ENCODE assay signal across 1 cellular context in the genomic region with DNA sequence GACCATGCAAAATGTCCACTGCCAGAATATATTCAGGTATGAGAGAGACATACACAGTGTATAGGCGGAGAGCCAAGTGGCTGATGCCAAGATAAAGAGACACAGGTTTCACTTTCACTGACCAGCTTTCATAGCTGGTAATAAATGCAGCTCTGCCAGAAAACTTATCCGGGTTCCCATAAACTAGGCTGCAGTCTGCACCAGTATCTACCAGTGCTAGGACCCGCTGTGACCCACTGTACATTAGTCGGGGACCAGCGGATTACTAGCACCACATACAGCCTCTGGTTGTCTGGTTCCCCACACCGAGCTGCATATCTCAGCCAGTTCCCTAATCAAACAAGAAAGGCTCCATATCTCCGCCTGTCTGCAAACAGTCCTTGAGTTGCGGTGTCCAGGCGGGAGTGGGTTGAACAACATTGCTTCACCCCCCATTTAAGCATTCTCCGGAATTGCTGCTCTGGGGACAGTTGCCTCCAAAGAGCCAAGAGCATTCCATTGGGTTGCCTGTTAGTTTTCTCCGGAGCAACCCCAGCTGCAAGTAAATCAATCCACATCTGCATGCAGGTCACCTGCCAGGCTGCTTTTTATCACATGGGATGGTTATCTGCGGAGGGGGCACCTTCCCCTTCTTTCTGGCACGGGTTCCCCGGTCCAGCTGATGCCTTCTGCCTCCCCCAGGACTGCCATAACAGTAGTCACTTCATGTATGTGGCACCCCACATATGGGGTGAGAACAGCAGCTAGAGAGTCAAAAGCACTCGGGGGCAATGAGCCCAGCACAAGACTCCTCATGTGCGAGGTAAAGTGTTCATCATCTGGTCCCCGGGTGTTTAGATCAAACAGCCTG.
TF ChIP-seq lines count a peak whose summit lies in the region.

No MANE protein-coding gene starts in this region.

TF ChIP-seq in HepG2, 621 proteins besides CTCF, POLR2A, EP300 and RAD21 (continued from another document and continues in another):
- TF ChIP-seq, protein P1, sequence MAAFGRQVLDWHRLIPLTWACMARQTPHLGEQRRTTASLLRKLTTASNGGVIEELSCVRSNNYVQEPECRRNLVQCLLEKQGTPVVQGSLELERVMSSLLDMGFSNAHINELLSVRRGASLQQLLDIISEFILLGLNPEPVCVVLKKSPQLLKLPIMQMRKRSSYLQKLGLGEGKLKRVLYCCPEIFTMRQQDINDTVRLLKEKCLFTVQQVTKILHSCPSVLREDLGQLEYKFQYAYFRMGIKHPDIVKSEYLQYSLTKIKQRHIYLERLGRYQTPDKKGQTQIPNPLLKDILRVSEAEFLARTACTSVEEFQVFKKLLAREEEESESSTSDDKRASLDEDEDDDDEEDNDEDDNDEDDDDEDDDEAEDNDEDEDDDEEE (CRISPR knock-in tag; IDR thresholded peaks at IDR 0.05), result no peak
- TF ChIP-seq ZNF589 (CRISPR knock-in tag; conservative IDR thresholded peaks at IDR 0.05) (no peak), NKX3-1 (CRISPR knock-in tag; IDR thresholded peaks at IDR 0.05) (no peak), SRF (IDR thresholded peaks at IDR 0.05; ENCODE audit: low read depth, low read length) (peak; percentile 51; the same call in 1 of the 2 replicates), ZNF746 (CRISPR knock-in tag; IDR thresholded peaks at IDR 0.05) (peak; percentile 71; the same call in 1 of the 2 replicates), TCF7L2 (IDR thresholded peaks at IDR 0.05; ENCODE audit: low read depth, low read length) (no peak), ZZZ3 (CRISPR knock-in tag; IDR thresholded peaks at IDR 0.05; ENCODE audit: borderline replicate concordance) (no peak), MAFF (IDR thresholded peaks at IDR 0.05; ENCODE audit: low read depth, low read length) (no peak), JUNB (CRISPR knock-in tag; IDR thresholded peaks at IDR 0.05; ENCODE audit: borderline replicate concordance) (no peak; the same call in 1 of the 2 replicates), PAWR (CRISPR knock-in tag; IDR thresholded peaks at IDR 0.05; ENCODE audit: borderline replicate concordance) (no peak), BORCS8-MEF2B (CRISPR knock-in tag; IDR thresholded peaks at IDR 0.05) (0 out of 2 replicates have a peak, but pooled peaks have one; percentile 21), ZNF10 (CRISPR knock-in tag; IDR thresholded peaks at IDR 0.05; ENCODE audit: borderline replicate concordance, low read depth) (no peak), ZNF558 (CRISPR knock-in tag; IDR thresholded peaks at IDR 0.05; ENCODE audit: borderline replicate concordance) (no peak), RARA (CRISPR knock-in tag; IDR thresholded peaks at IDR 0.05) (peak; percentile 61; the same call in 1 of the 2 replicates), SCMH1 (CRISPR knock-in tag; IDR thresholded peaks at IDR 0.05; ENCODE audit: borderline replicate concordance) (no peak), ZFP36L1 (CRISPR knock-in tag; IDR thresholded peaks at IDR 0.05) (no peak), CCDC6 (CRISPR knock-in tag; IDR thresholded peaks at IDR 0.05) (0 out of 2 replicates have a peak, but pooled peaks have one; percentile 43), HES4 (CRISPR knock-in tag; IDR thresholded peaks at IDR 0.05; ENCODE audit: borderline replicate concordance) (no peak), CBX5 (CRISPR knock-in tag; IDR thresholded peaks at IDR 0.05; ENCODE audit: borderline replicate concordance) (no peak; the same call in 1 of the 2 replicates), ZNF333 (CRISPR knock-in tag; IDR thresholded peaks at IDR 0.05; ENCODE audit: borderline replicate concordance) (no peak), ZNF207 (IDR thresholded peaks at IDR 0.05; ENCODE audit: borderline replicate concordance) (no peak), ZNF225 (CRISPR knock-in tag; IDR thresholded peaks at IDR 0.05) (no peak), TARDBP (CRISPR knock-in tag; IDR thresholded peaks at IDR 0.05) (peak; percentile 69; the same call in 1 of the 2 replicates), TCF7 (IDR thresholded peaks at IDR 0.05; ENCODE audit: low read depth) (peak; percentile 56), ZFYVE20 (CRISPR knock-in tag; IDR thresholded peaks at IDR 0.05; ENCODE audit: borderline replicate concordance, low read depth) (no peak), ZNF546 (CRISPR knock-in tag; conservative IDR thresholded peaks at IDR 0.05) (no peak; the same call in 1 of the 2 replicates), BRCA1 (CRISPR knock-in tag; IDR thresholded peaks at IDR 0.05) (no peak), ZNF549 (CRISPR knock-in tag; IDR thresholded peaks at IDR 0.05) (no peak), ZNF768 (CRISPR knock-in tag; IDR thresholded peaks at IDR 0.05) (no peak)
- TF ChIP-seq, protein P2, sequence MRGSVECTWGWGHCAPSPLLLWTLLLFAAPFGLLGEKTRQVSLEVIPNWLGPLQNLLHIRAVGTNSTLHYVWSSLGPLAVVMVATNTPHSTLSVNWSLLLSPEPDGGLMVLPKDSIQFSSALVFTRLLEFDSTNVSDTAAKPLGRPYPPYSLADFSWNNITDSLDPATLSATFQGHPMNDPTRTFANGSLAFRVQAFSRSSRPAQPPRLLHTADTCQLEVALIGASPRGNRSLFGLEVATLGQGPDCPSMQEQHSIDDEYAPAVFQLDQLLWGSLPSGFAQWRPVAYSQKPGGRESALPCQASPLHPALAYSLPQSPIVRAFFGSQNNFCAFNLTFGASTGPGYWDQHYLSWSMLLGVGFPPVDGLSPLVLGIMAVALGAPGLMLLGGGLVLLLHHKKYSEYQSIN (CRISPR knock-in tag; IDR thresholded peaks at IDR 0.05; ENCODE audit: borderline replicate concordance), result no peak
- TF ChIP-seq, protein P3, sequence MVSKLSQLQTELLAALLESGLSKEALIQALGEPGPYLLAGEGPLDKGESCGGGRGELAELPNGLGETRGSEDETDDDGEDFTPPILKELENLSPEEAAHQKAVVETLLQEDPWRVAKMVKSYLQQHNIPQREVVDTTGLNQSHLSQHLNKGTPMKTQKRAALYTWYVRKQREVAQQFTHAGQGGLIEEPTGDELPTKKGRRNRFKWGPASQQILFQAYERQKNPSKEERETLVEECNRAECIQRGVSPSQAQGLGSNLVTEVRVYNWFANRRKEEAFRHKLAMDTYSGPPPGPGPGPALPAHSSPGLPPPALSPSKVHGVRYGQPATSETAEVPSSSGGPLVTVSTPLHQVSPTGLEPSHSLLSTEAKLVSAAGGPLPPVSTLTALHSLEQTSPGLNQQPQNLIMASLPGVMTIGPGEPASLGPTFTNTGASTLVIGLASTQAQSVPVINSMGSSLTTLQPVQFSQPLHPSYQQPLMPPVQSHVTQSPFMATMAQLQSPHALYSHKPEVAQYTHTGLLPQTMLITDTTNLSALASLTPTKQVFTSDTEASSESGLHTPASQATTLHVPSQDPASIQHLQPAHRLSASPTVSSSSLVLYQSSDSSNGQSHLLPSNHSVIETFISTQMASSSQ (IDR thresholded peaks at IDR 0.05; ENCODE audit: low read depth), result 0 out of 2 replicates have a peak, but pooled peaks have one; percentile 48
- TF ChIP-seq, protein P3 (CRISPR knock-in tag; IDR thresholded peaks at IDR 0.05; ENCODE audit: borderline replicate concordance), result peak; percentile 82
- TF ChIP-seq, protein P4, sequence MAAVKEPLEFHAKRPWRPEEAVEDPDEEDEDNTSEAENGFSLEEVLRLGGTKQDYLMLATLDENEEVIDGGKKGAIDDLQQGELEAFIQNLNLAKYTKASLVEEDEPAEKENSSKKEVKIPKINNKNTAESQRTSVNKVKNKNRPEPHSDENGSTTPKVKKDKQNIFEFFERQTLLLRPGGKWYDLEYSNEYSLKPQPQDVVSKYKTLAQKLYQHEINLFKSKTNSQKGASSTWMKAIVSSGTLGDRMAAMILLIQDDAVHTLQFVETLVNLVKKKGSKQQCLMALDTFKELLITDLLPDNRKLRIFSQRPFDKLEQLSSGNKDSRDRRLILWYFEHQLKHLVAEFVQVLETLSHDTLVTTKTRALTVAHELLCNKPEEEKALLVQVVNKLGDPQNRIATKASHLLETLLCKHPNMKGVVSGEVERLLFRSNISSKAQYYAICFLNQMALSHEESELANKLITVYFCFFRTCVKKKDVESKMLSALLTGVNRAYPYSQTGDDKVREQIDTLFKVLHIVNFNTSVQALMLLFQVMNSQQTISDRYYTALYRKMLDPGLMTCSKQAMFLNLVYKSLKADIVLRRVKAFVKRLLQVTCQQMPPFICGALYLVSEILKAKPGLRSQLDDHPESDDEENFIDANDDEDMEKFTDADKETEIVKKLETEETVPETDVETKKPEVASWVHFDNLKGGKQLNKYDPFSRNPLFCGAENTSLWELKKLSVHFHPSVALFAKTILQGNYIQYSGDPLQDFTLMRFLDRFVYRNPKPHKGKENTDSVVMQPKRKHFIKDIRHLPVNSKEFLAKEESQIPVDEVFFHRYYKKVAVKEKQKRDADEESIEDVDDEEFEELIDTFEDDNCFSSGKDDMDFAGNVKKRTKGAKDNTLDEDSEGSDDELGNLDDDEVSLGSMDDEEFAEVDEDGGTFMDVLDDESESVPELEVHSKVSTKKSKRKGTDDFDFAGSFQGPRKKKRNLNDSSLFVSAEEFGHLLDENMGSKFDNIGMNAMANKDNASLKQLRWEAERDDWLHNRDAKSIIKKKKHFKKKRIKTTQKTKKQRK (IDR thresholded peaks at IDR 0.05; ENCODE audit: low read length), result no peak
- TF ChIP-seq, protein P5, sequence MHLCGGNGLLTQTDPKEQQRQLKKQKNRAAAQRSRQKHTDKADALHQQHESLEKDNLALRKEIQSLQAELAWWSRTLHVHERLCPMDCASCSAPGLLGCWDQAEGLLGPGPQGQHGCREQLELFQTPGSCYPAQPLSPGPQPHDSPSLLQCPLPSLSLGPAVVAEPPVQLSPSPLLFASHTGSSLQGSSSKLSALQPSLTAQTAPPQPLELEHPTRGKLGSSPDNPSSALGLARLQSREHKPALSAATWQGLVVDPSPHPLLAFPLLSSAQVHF (CRISPR knock-in tag; IDR thresholded peaks at IDR 0.05), result no peak
- TF ChIP-seq, protein P6, sequence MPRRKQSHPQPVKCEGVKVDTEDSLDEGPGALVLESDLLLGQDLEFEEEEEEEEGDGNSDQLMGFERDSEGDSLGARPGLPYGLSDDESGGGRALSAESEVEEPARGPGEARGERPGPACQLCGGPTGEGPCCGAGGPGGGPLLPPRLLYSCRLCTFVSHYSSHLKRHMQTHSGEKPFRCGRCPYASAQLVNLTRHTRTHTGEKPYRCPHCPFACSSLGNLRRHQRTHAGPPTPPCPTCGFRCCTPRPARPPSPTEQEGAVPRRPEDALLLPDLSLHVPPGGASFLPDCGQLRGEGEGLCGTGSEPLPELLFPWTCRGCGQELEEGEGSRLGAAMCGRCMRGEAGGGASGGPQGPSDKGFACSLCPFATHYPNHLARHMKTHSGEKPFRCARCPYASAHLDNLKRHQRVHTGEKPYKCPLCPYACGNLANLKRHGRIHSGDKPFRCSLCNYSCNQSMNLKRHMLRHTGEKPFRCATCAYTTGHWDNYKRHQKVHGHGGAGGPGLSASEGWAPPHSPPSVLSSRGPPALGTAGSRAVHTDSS (CRISPR knock-in tag; conservative IDR thresholded peaks at IDR 0.05), result no peak
- TF ChIP-seq, protein P7, sequence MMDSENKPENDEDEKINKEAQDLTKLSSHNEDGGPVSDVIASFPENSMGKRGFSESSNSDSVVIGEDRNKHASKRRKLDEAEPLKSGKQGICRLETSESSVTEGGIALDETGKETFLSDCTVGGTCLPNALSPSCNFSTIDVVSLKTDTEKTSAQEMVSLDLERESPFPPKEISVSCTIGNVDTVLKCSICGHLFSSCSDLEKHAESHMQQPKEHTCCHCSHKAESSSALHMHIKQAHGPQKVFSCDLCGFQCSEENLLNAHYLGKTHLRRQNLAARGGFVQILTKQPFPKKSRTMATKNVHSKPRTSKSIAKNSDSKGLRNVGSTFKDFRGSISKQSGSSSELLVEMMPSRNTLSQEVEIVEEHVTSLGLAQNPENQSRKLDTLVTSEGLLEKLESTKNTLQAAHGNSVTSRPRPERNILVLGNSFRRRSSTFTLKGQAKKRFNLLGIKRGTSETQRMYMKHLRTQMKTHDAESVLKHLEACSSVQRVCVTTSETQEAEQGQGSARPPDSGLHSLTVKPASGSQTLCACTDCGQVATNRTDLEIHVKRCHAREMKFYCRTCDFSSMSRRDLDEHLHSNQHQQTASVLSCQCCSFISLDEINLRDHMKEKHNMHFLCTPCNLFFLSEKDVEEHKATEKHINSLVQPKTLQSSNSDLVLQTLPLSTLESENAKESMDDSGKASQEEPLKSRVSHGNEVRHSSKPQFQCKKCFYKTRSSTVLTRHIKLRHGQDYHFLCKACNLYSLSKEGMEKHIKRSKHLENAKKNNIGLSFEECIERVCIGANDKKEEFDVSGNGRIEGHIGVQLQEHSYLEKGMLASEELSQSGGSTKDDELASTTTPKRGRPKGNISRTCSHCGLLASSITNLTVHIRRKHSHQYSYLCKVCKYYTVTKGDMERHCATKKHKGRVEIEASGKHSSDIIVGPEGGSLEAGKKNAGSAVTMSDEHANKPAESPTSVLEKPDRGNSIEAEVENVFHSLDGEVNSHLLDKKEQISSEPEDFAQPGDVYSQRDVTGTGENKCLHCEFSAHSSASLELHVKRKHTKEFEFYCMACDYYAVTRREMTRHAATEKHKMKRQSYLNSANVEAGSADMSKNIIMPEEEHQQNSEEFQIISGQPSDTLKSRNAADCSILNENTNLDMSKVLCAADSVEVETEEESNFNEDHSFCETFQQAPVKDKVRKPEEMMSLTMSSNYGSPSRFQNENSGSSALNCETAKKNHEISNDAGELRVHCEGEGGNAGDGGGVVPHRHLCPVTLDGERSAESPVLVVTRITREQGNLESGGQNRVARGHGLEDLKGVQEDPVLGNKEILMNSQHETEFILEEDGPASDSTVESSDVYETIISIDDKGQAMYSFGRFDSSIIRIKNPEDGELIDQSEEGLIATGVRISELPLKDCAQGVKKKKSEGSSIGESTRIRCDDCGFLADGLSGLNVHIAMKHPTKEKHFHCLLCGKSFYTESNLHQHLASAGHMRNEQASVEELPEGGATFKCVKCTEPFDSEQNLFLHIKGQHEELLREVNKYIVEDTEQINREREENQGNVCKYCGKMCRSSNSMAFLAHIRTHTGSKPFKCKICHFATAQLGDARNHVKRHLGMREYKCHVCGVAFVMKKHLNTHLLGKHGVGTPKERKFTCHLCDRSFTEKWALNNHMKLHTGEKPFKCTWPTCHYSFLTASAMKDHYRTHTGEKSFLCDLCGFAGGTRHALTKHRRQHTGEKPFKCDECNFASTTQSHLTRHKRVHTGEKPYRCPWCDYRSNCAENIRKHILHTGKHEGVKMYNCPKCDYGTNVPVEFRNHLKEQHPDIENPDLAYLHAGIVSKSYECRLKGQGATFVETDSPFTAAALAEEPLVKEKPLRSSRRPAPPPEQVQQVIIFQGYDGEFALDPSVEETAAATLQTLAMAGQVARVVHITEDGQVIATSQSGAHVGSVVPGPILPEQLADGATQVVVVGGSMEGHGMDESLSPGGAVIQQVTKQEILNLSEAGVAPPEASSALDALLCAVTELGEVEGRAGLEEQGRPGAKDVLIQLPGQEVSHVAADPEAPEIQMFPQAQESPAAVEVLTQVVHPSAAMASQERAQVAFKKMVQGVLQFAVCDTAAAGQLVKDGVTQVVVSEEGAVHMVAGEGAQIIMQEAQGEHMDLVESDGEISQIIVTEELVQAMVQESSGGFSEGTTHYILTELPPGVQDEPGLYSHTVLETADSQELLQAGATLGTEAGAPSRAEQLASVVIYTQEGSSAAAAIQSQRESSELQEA (CRISPR knock-in tag; IDR thresholded peaks at IDR 0.05; ENCODE audit: not compliant biosample characterization), result no peak
